In the genomic region with DNA sequence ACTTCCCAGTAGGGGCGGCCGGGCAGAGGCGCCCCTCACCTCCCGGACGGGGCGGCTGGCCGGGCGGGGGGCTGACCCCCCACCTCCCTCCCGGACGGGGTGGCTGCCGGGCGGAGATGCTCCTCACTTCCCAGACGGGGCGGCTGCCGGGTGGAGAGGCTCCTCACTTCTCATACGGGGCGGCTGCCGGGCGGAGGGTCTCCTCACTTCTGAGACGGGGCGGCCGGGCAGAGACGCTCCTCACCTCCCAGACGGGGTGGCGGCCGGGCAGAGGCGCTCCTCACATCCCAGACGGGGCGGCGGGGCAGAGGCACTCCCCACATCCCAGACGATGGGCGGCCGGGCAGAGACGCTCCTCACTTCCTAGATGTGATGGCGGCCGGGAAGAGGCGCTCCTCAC, we compare ENCODE assay signal across 2 cellular contexts. TPM values are rescaled to one million over a fixed set of nuclear protein-coding genes. Genes with fewer than 3 reads are reported as not detected.
"Had no signal": no experiment of that assay in that cellular context is flagged by ENCODE, and none has a peak within 500 bp of the region (broad histone marks: within the 10 kb centered on the region; RNA-seq: fewer than 3 reads in every experiment).

No MANE protein-coding gene starts in this region.

RNA-seq across cellular contexts. Expression of gene LGALS4, which starts 43.0 kb away (rescaled TPM):
- total RNA-seq: temporal lobe, vagina had no signal
